ENCODE assay signal across 1 cellular context in genomic region chr10:129102906-129103693, GRCh38.
TF ChIP-seq lines count a peak whose summit lies in the region.

No MANE protein-coding gene starts in this region.

TF ChIP-seq in IMR-90, 13 proteins besides CTCF, POLR2A, EP300 and RAD21:
- no peak for TF ChIP-seq CHD1 (IDR thresholded peaks at IDR 0.05; ENCODE audit: low read depth, low read length)
- no peak for TF ChIP-seq MXI1 (IDR thresholded peaks at IDR 0.05; ENCODE audit: borderline replicate concordance, low read depth, low read length)
- no peak for TF ChIP-seq RFX5 (IDR thresholded peaks at IDR 0.05; ENCODE audit: low read depth, low read length)
- TF ChIP-seq MAFK (IDR thresholded peaks at IDR 0.05; ENCODE audit: low read depth, low read length): no peak
- no peak for TF ChIP-seq CEBPB (IDR thresholded peaks at IDR 0.05; ENCODE audit: low read depth, low read length)
- TF ChIP-seq RCOR1 (IDR thresholded peaks at IDR 0.05; ENCODE audit: insufficient replicate concordance, low read length): no peak
- TF ChIP-seq FOS (IDR thresholded peaks at IDR 0.05; ENCODE audit: low read depth, low read length): no peak
- TF ChIP-seq BHLHE40 (IDR thresholded peaks at IDR 0.05; ENCODE audit: low read depth, low read length): no peak
